10 cellular contexts compared by ENCODE assay signal in the genomic region with DNA sequence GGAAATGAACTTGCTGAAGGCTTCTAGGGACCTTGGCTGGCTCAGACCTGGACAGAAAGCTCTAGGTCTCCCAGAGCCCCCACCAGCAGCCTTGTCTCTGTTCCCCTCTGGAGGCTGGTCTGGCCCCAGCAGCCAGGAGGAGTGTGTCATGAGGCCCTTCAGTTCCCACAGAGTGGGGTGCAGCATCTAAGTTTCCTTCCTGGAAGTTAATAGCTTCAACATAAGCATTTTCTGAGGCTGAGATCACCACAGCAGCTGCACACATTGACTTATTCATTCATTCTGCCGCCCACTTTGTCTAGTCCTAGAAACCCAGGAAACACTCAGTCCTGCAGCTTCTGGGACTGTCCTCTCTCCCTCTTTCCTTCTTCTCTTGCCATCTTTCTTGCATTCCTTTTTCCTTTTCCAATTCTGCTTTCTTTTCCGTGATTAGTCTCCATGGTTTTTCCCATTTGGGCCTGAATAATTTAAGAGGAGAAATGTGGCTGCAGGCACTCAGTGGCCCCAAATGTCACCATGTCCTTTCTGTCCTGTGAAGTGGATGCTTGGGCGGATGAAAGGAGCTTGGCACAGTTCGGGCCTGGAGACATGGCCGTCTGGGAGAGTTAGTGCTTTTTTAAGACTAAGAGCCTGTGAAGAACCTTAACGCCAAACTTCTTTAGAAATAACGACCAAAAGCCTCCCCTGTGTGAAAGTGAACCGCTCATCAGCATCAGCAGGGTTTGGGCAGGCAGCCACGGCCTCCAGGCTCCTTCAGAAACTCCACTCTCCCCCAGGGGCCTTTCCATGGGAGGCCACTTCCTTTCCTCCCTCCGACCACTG. TPM values are rescaled to one million over a fixed set of nuclear protein-coding genes. Genes with fewer than 3 reads are reported as not detected.
DNase-seq lines count a peak whose midpoint lies in the region; ATAC-seq and TF ChIP-seq lines count a peak whose summit lies in the region.
"Had no signal": no experiment of that assay in that cellular context is flagged by ENCODE, and none has a peak within 500 bp of the region (broad histone marks: within the 10 kb centered on the region; RNA-seq: fewer than 3 reads in every experiment).

No MANE protein-coding gene starts in this region.

- H3K9me2 ChIP-seq in PC-3 (replicated peaks; ENCODE audit: low read length): no peaks in the 10 kb centered on the region

- H3K79me2 ChIP-seq in PC-3 (ENCODE audit: low read length) (no peaks in the 10 kb centered on the region), fibroblast of lung (ENCODE audit: control insufficient read depth, insufficient read depth, low read length) (no peaks in the 10 kb centered on the region), osteoblast (ENCODE audit: insufficient read depth, low read length) (no peaks in the 10 kb centered on the region)

- ATAC-seq in PC-3: peak; percentile 27

- no peaks in the 10 kb centered on the region for H3F3A ChIP-seq in PC-3 (ENCODE audit: low read length, unreplicated experiment)

- CTCF ChIA-PET in PC-3 (lab: Charles Lee): no interaction called here

- H2AFZ ChIP-seq in PC-3 (ENCODE audit: low read length) (no peak overlapping the region), fibroblast of lung (ENCODE audit: low read length) (no peak overlapping the region), osteoblast (ENCODE audit: low read length) (peak overlapping the region; percentile 12)

- H4K20me1 ChIP-seq in PC-3 (ENCODE audit: low read length) (no peaks in the 10 kb centered on the region), fibroblast of lung (ENCODE audit: control insufficient read depth, extremely low read depth, insufficient read depth, low read length) (no peaks in the 10 kb centered on the region), osteoblast (ENCODE audit: insufficient read depth, low read length) (peaks cover 4% of the 10 kb centered on the region)

- no peak overlapping the region for H3K4me3 ChIP-seq in PC-3 (ENCODE audit: low read length)
- no peak overlapping the region for H3K4me3 ChIP-seq in fibroblast of lung (replicated peaks in 1 of 4; ENCODE audit: control extremely low read depth in 1 of 4, insufficient read depth in 1 of 4, low read depth in 3 of 4, low read length in 4 of 4)
- no peak overlapping the region for H3K4me3 ChIP-seq in osteoblast (ENCODE audit: insufficient read depth, low read length)

- H3K27ac ChIP-seq in PC-3 (ENCODE audit: low read length) (no peak overlapping the region), fibroblast of lung (ENCODE audit: insufficient read depth, low read length) (peak overlapping the region; percentile 62), osteoblast (ENCODE audit: low read depth, low read length) (peak overlapping the region; percentile 53)
- H3K27ac ChIP-seq: KMS-11 had no signal

- TF ChIP-seq CTCF in PC-3 (conservative IDR thresholded peaks at IDR 0.05; ENCODE audit: low read depth, low read length) (no peak), fibroblast of lung (conservative IDR thresholded peaks at IDR 0.05 in 1 of 2, IDR thresholded peaks at IDR 0.05 in 1 of 2; ENCODE audit: low read depth in 1 of 2, low read length in 2 of 2) (peak; percentile 3 to 15), osteoblast (IDR thresholded peaks at IDR 0.05; ENCODE audit: extremely low read depth, low read depth, low read length) (no peak)

- H3K9ac ChIP-seq in PC-3 (ENCODE audit: low read length) (no peak overlapping the region), fibroblast of lung (ENCODE audit: insufficient read depth, low read length) (no peak overlapping the region)
- H3K9ac ChIP-seq: KMS-11 had no signal

- DNase-seq in ELR (ENCODE audit: low read depth) (peak; percentile 97), PC-3 (peak; percentile 38), fibroblast of lung (ENCODE audit: low read depth in 2 of 2) (peak; percentile 86 to 98), osteoblast (ENCODE audit: insufficient read length, low spot score, missing footprints) (peak; percentile 100), NCI-H1048 (lab: John Stamatoyannopoulos, UW) (no peak), NCI-H526 (lab: John Stamatoyannopoulos, UW) (no peak), NCI-H748 treated with DMSO at 0.1 percent for 48 hours (lab: John Stamatoyannopoulos, UW) (no peak), NCI-H1436 (lab: John Stamatoyannopoulos, UW) (no peak)
- DNase-seq: activated CD8-positive, alpha-beta memory T cell treated with anti-CD3 and anti-CD28 coated beads, Interleukin-2, amount 50 U/mL, for 4 hours had no signal

- H3K36me3 ChIP-seq in PC-3 (ENCODE audit: low read depth, low read length) (no peaks in the 10 kb centered on the region), fibroblast of lung (ENCODE audit: control insufficient read depth, insufficient read depth, low read length) (no peaks in the 10 kb centered on the region), osteoblast (ENCODE audit: insufficient read depth, low read length) (no peaks in the 10 kb centered on the region)

- no TSS peak for BruUV-seq in PC-3 (replicated peaks; lab: Mats Ljungman, UMichigan)

- H3K9me3 ChIP-seq in PC-3 (ENCODE audit: low read length) (no peaks in the 10 kb centered on the region), fibroblast of lung (ENCODE audit: control insufficient read depth, insufficient read depth, low read depth, low read length) (no peaks in the 10 kb centered on the region), osteoblast (ENCODE audit: low read depth, low read length) (no peaks in the 10 kb centered on the region)

- intact Hi-C loops in PC-3 (cut with micrococcal nuclease): no loop called here

- no peak overlapping the region for H3K4me2 ChIP-seq in PC-3 (ENCODE audit: low read length)
- H3K4me2 ChIP-seq in fibroblast of lung (ENCODE audit: extremely low read depth, insufficient read depth, low read length): peak overlapping the region; percentile 18
- peak overlapping the region; percentile 49 for H3K4me2 ChIP-seq in osteoblast (ENCODE audit: insufficient read depth, low read length)
- H3K4me2 ChIP-seq: KMS-11 had no signal

- H3K27me3 ChIP-seq in PC-3 (ENCODE audit: low read length): peaks cover 37% of the 10 kb centered on the region
- H3K27me3 ChIP-seq in fibroblast of lung (ENCODE audit: control insufficient read depth, insufficient read depth, low read length): peaks cover 4% of the 10 kb centered on the region
- peaks cover 13% of the 10 kb centered on the region for H3K27me3 ChIP-seq in osteoblast (ENCODE audit: insufficient read depth, low read length)

- POLR2A ChIA-PET in PC-3 (lab: Charles Lee; ENCODE audit: unreplicated experiment): no interaction called here

- no peaks in the 10 kb centered on the region for H3K4me1 ChIP-seq in PC-3 (ENCODE audit: insufficient read depth, low read length)
- H3K4me1 ChIP-seq in fibroblast of lung (ENCODE audit: control insufficient read depth, extremely low read depth, insufficient read depth, low read length): peaks cover 9% of the 10 kb centered on the region
- H3K4me1 ChIP-seq in osteoblast (ENCODE audit: insufficient read depth, low read length): peaks cover 28% of the 10 kb centered on the region

RNA-seq across cellular contexts. Expression of a gene that starts 31.0 kb away (rescaled TPM):
- total RNA-seq in PC-3 (2014; rRNA removed) (45.7 and 57.8 TPM in 2 replicates), fibroblast of lung (39.5 and 68.8 TPM in 2 replicates), osteoblast (51.0 and 59.4 TPM in 2 replicates)
- polyA plus RNA-seq in fibroblast of lung: 28.8 and 42.9 TPM in 2 replicates
- 18.3 and 23.2 TPM in 2 replicates for polyA plus RNA-seq in fibroblast of lung (2012)
- polyA minus RNA-seq in fibroblast of lung (ENCODE audit: low replicate concordance): 2.6 and 8.7 TPM in 2 replicates

Comparison
In these comparisons a context has a peak if more than half of its experiments do, and no peak if none do; other contexts are left out.
1. DNase-seq: peak in ELR (single experiment), PC-3 (single experiment), fibroblast of lung (2 of 2) and osteoblast (single experiment); none in NCI-H1048 (single experiment), NCI-H526 (0 of 2), NCI-H748 treated with DMSO at 0.1 percent for 48 hours (single experiment) and NCI-H1436 (single experiment).
2. CTCF ChIP-seq: peak in fibroblast of lung (2 of 2); none in PC-3 (single experiment) and osteoblast (single experiment).